In genomic region chr5:10442581-10442980, GRCh38 we compare ENCODE assay signal across 9 cellular contexts. TPM values are rescaled to one million over a fixed set of nuclear protein-coding genes. Genes with fewer than 3 reads are reported as not detected.
DNase-seq lines count a peak whose midpoint lies in the region; ATAC-seq and TF ChIP-seq lines count a peak whose summit lies in the region.
"Had no signal": no experiment of that assay in that cellular context is flagged by ENCODE, and none has a peak within 500 bp of the region (broad histone marks: within the 10 kb centered on the region; RNA-seq: fewer than 3 reads in every experiment).

No MANE protein-coding gene starts in this region.

- H2AFZ ChIP-seq in GM23338 = peak overlapping the region; percentile 92; the same call in 1 of the 2 replicates
- peak overlapping the region; percentile 82 for H2AFZ ChIP-seq in PC-3 (ENCODE audit: low read length)

- intact Hi-C loops in PC-3 (cut with micrococcal nuclease) = no loop called here
- intact Hi-C loops in esophagus muscularis mucosa (cut with DNase I) = no loop called here

- ATAC-seq in GM23338 (no peak), PC-3 (peak; percentile 56)

- H3K4me2 ChIP-seq in GM23338 = peak overlapping the region; percentile 85
- peak overlapping the region; percentile 89 for H3K4me2 ChIP-seq in PC-3 (ENCODE audit: low read length)

- peaks cover 15% of the 10 kb centered on the region for H3K27me3 Mint-ChIP-seq in GM23338 (ENCODE audit: insufficient read depth, low read depth, poor library complexity)

- H3K9me3 Mint-ChIP-seq in GM23338 = no peaks in the 10 kb centered on the region

- POLR2A ChIA-PET in PC-3 (lab: Charles Lee; ENCODE audit: unreplicated experiment) = interaction anchor here (0.5 to 0.6 kb wide), 2 partner anchors 91 to 134 kb away, joined by 3 to 9 read pairs; no protein-coding TSS in a partner anchor

- peak overlapping the region; percentile 80 for H3K4me3 Mint-ChIP-seq in GM23338

- DNase-seq in GM23338 (ENCODE audit: low spot score) = no peak
- peak; percentile 83 for DNase-seq in PC-3
- no peak for DNase-seq in esophagus muscularis mucosa (ENCODE audit: extremely low spot score)
- no peak for DNase-seq in NCI-H2081 treated with DMSO at 0.1 percent for 48 hours (lab: John Stamatoyannopoulos, UW)
- no peak for DNase-seq in pons (ENCODE audit: low spot score)
- DNase-seq in stimulated activated CD4-positive, alpha-beta T cell treated with anti-CD3 and anti-CD28 coated beads, Interleukin-15, amount 100 ng/mL, for 24 hours = no peak
- DNase-seq in NCI-H128 (lab: John Stamatoyannopoulos, UW; ENCODE audit: unreplicated experiment) = no peak
- DNase-seq: NCI-H446 had no signal

- H3K9ac ChIP-seq in PC-3 (ENCODE audit: low read length) (peak overlapping the region; percentile 12; the same call in 1 of the 2 replicates), rectal smooth muscle tissue (ENCODE audit: low read length) (no peak overlapping the region)

- H3K27ac Mint-ChIP-seq in GM23338 = no peak overlapping the region

- no peak for TF ChIP-seq CTCF in GM23338 (conservative IDR thresholded peaks at IDR 0.05; ENCODE audit: low read depth in 2 of 2)
- TF ChIP-seq CTCF in PC-3 (conservative IDR thresholded peaks at IDR 0.05; ENCODE audit: low read depth, low read length) = no peak
- TF ChIP-seq CTCF in esophagus muscularis mucosa (IDR thresholded peaks at IDR 0.05) = no peak

- WGBS in esophagus muscularis mucosa = 0% methylated on average over 4 of the region's 4 CpGs

- H3K79me2 ChIP-seq in GM23338 (replicated peaks; ENCODE audit: insufficient read depth) (no peaks in the 10 kb centered on the region), PC-3 (ENCODE audit: low read length) (no peaks in the 10 kb centered on the region)

- peaks cover 12% of the 10 kb centered on the region for H3K4me1 Mint-ChIP-seq in GM23338

- no peak for TF ChIP-seq EP300 in esophagus muscularis mucosa (IDR thresholded peaks at IDR 0.05)

- H3F3A ChIP-seq in GM23338 (replicated peaks; ENCODE audit: low read depth) (peaks cover 14% of the 10 kb centered on the region), PC-3 (ENCODE audit: low read length, unreplicated experiment) (peaks cover 15% of the 10 kb centered on the region)

- H3K36me3 Mint-ChIP-seq in GM23338 (ENCODE audit: low read depth) = no peaks in the 10 kb centered on the region

- CTCF ChIA-PET in PC-3 (lab: Charles Lee) = interaction anchor here (0.6 to 1.1 kb wide), 4 partner anchors 10 to 610 kb away, joined by 3 to 5 read pairs (median 4); no protein-coding TSS in a partner anchor

- H3K27ac ChIP-seq in GM23338 (ENCODE audit: low read depth) = no peak overlapping the region
- H3K27ac ChIP-seq in PC-3 (ENCODE audit: low read length) = no peak overlapping the region
- H3K27ac ChIP-seq in esophagus muscularis mucosa (replicated peaks in 1 of 4) = no peak overlapping the region
- no peak overlapping the region for H3K27ac ChIP-seq in rectal smooth muscle tissue (ENCODE audit: low read depth, low read length)

- peaks cover 3% of the 10 kb centered on the region; the same call in 1 of the 2 replicates for H3K4me1 ChIP-seq in GM23338 (ENCODE audit: insufficient read depth)
- H3K4me1 ChIP-seq in PC-3 (ENCODE audit: insufficient read depth, low read length) = peaks cover 15% of the 10 kb centered on the region
- peaks cover 21 to 31% (median 22%) of the 10 kb centered on the region in 4 donors for H3K4me1 ChIP-seq in esophagus muscularis mucosa
- H3K4me1 ChIP-seq in rectal smooth muscle tissue (ENCODE audit: control insufficient read depth, insufficient read depth, low read length) = peaks cover 7% of the 10 kb centered on the region

- H4K20me1 ChIP-seq in GM23338 (replicated peaks; ENCODE audit: insufficient read depth) = no peaks in the 10 kb centered on the region; the same call in 1 of the 2 replicates
- H4K20me1 ChIP-seq in PC-3 (ENCODE audit: low read length) = no peaks in the 10 kb centered on the region

- H3K9me2 ChIP-seq in GM23338 (ENCODE audit: insufficient read depth) (no peaks in the 10 kb centered on the region), PC-3 (replicated peaks; ENCODE audit: low read length) (no peaks in the 10 kb centered on the region)

- H3K4me3 ChIP-seq in GM23338 (peak overlapping the region; percentile 85), PC-3 (ENCODE audit: low read length) (peak overlapping the region; percentile 69), esophagus muscularis mucosa (peak overlapping the region; percentile 65 to 70 (median 67)), rectal smooth muscle tissue (ENCODE audit: low read length) (peak overlapping the region; percentile 74)

- TF ChIP-seq POLR2A in esophagus muscularis mucosa (IDR thresholded peaks at IDR 0.05; ENCODE audit: low read depth) = no peak

- H3K36me3 ChIP-seq in GM23338 (ENCODE audit: insufficient read depth) (no peaks in the 10 kb centered on the region), PC-3 (ENCODE audit: low read depth, low read length) (peaks cover 9% of the 10 kb centered on the region; the same call in 1 of the 2 replicates), esophagus muscularis mucosa (peaks cover 0 to 11% (median 0%) of the 10 kb centered on the region in 4 donors), rectal smooth muscle tissue (ENCODE audit: control insufficient read depth, insufficient read depth, low read length) (no peaks in the 10 kb centered on the region)

- H3K27me3 ChIP-seq in GM23338 (ENCODE audit: insufficient read depth) (peaks cover 20% of the 10 kb centered on the region), PC-3 (ENCODE audit: low read length) (no peaks in the 10 kb centered on the region), esophagus muscularis mucosa (no peaks in the 10 kb centered on the region), rectal smooth muscle tissue (ENCODE audit: control insufficient read depth, insufficient read depth, low read length) (no peaks in the 10 kb centered on the region)

- TSS peak; percentile 21 for BruUV-seq in PC-3 (replicated peaks; lab: Mats Ljungman, UMichigan)

- H3K9me3 ChIP-seq in PC-3 (ENCODE audit: low read length) = no peaks in the 10 kb centered on the region
- no peaks in the 10 kb centered on the region for H3K9me3 ChIP-seq in esophagus muscularis mucosa

TF ChIP-seq in GM23338, 12 proteins besides CTCF, POLR2A, EP300 and RAD21 (continues in another document):
- no peak for TF ChIP-seq ZNF331 (CRISPR knock-in tag; IDR thresholded peaks at IDR 0.05; ENCODE audit: low read depth)
- TF ChIP-seq REST (IDR thresholded peaks at IDR 0.05; ENCODE audit: unreplicated experiment) = no peak
- TF ChIP-seq EZH2 (IDR thresholded peaks at IDR 0.05; ENCODE audit: low read depth, unreplicated experiment) = no peak
- no peak for TF ChIP-seq ZNF114 (CRISPR knock-in tag; IDR thresholded peaks at IDR 0.05)
- no peak for TF ChIP-seq ETS1 (IDR thresholded peaks at IDR 0.05)
- TF ChIP-seq NANOG (IDR thresholded peaks at IDR 0.05; ENCODE audit: borderline replicate concordance) = no peak
- no peak for TF ChIP-seq POLR2AphosphoS5 (IDR thresholded peaks at IDR 0.05; ENCODE audit: low read depth)

RNA-seq across cellular contexts. Expression of gene ROPN1L, which starts 0.9 kb away (rescaled TPM):
- total RNA-seq in GM23338 (2014; rRNA removed; shearing (Covaris generic)) = 1.0 TPM in 1 of 2 replicates, not detected in the other
- 0.57 TPM in 1 of 2 replicates, not detected in the other for polyA plus RNA-seq in GM23338 (2016; fragmentation: Nextera tagmentation; extraction: Ambion mirVana)
- 0.95 and 1.7 TPM in 2 replicates for total RNA-seq in PC-3 (2014; rRNA removed)
- 1 to 10 TPM in 2 of 4 donors, under 1 TPM in 2; 0.63 to 1.7 (median 1.1) TPM for total RNA-seq in esophagus muscularis mucosa
